ENCODE assay signal across 14 cellular contexts in genomic region chr2:98835831-98836385, GRCh38.
DNase-seq lines count a peak whose midpoint lies in the region; ATAC-seq and TF ChIP-seq lines count a peak whose summit lies in the region.
"Had no signal": no experiment of that assay in that cellular context is flagged by ENCODE, and none has a peak within 500 bp of the region (broad histone marks: within the 10 kb centered on the region; RNA-seq: fewer than 3 reads in every experiment).

No MANE protein-coding gene starts in this region.

- no peak for TF ChIP-seq POLR2A in erythroblast (IDR thresholded peaks at IDR 0.05; ENCODE audit: low read length)

- H3F3A ChIP-seq in PC-9 (ENCODE audit: insufficient read depth, low read depth): peaks cover 20% of the 10 kb centered on the region; the same call in 1 of the 2 replicates

- H3K9me3 ChIP-seq in PC-9 (ENCODE audit: insufficient read depth, low read depth): no peaks in the 10 kb centered on the region; the same call in 1 of the 2 replicates
- H3K9me3 ChIP-seq: gastrocnemius medialis, left lung had no signal

- H3K27ac ChIP-seq in PC-9: no peak overlapping the region
- H3K27ac ChIP-seq: 22Rv1, gastrocnemius medialis had no signal

- H3K9me3 Mint-ChIP-seq in T-helper 2 cell treated with Interferon-gamma antibody and Interleukin-4, amounts not matched to agents 5 μg/mL and 100 μg/mL, for 36 hours: no peaks in the 10 kb centered on the region
- no peaks in the 10 kb centered on the region for H3K9me3 Mint-ChIP-seq in activated naive CD4-positive, alpha-beta T cell treated with anti-CD3 and anti-CD28 coated beads, Interleukin-2, amount 50 U/mL, for 72 hours

- no peak overlapping the region for H2AFZ ChIP-seq in PC-9

- peak; percentile 79 to 86 for ATAC-seq in activated naive CD4-positive, alpha-beta T cell treated with anti-CD3 and anti-CD28 coated beads, Interleukin-2, amount 50 U/mL, for 72 hours
- ATAC-seq: gastrocnemius medialis, left lung had no signal

- no peaks in the 10 kb centered on the region for H3K27me3 ChIP-seq in PC-9 (ENCODE audit: insufficient read depth, low read depth)
- H3K27me3 ChIP-seq: gastrocnemius medialis, left lung had no signal

- no peaks in the 10 kb centered on the region for H4K20me1 ChIP-seq in PC-9 (ENCODE audit: insufficient read depth)

- H3K4me1 Mint-ChIP-seq in T-helper 2 cell treated with Interferon-gamma antibody and Interleukin-4, amounts not matched to agents 5 μg/mL and 100 μg/mL, for 36 hours (ENCODE audit: low read depth): peaks cover 45% of the 10 kb centered on the region

- H3K4me3 ChIP-seq in PC-9: no peak overlapping the region
- H3K4me3 ChIP-seq: gastrocnemius medialis, left lung had no signal

- POLR2A ChIA-PET in PC-9 (lab: Charles Lee; ENCODE audit: unreplicated experiment): no interaction called here

- no peaks in the 10 kb centered on the region for H3K79me2 ChIP-seq in PC-9 (ENCODE audit: low read depth)

- peaks cover 12% of the 10 kb centered on the region for H3K27me3 Mint-ChIP-seq in T-helper 2 cell treated with Interferon-gamma antibody and Interleukin-4, amounts not matched to agents 5 μg/mL and 100 μg/mL, for 36 hours (ENCODE audit: low read depth)

- peak overlapping the region; percentile 88 for H3K27ac Mint-ChIP-seq in T-helper 2 cell treated with Interferon-gamma antibody and Interleukin-4, amounts not matched to agents 5 μg/mL and 100 μg/mL, for 36 hours
- H3K27ac Mint-ChIP-seq in activated naive CD4-positive, alpha-beta T cell treated with anti-CD3 and anti-CD28 coated beads, Interleukin-2, amount 50 U/mL, for 72 hours: peak overlapping the region; percentile 7 to 93

- peaks cover 7% of the 10 kb centered on the region; the same call in 1 of the 2 replicates for H3K36me3 ChIP-seq in PC-9 (ENCODE audit: low read depth)
- H3K36me3 ChIP-seq: gastrocnemius medialis, left lung had no signal

- no TSS peak for BruUV-seq in PC-9 (replicated peaks; lab: Mats Ljungman, UMichigan)

- CTCF ChIA-PET in PC-9 (lab: Charles Lee): no interaction called here

- peaks cover 25% of the 10 kb centered on the region for H3K4me1 ChIP-seq in PC-9 (replicated peaks; ENCODE audit: insufficient read depth)
- H3K4me1 ChIP-seq: gastrocnemius medialis had no signal

- no peak for TF ChIP-seq CTCF in PC-9 (conservative IDR thresholded peaks at IDR 0.05)

- H3K9me2 ChIP-seq in PC-9 (ENCODE audit: insufficient read depth): no peaks in the 10 kb centered on the region

- peak; percentile 10 for DNase-seq in NCI-H146 (lab: John Stamatoyannopoulos, UW)
- DNase-seq in NCI-H146 treated with DMSO at 0.1 percent for 48 hours (lab: John Stamatoyannopoulos, UW; ENCODE audit: unreplicated experiment): no peak
- DNase-seq in T-helper 2 cell treated with Interferon-gamma antibody and Interleukin-4, amounts not matched to agents 5 μg/mL and 100 μg/mL, for 36 hours (ENCODE audit: low spot score): no peak
- peak in 1 of 2 donors; percentile 38 for DNase-seq in activated naive CD4-positive, alpha-beta T cell treated with anti-CD3 and anti-CD28 coated beads, Interleukin-2, amount 50 U/mL, for 72 hours (ENCODE audit: low spot score in 2 of 2)
- DNase-seq in stimulated activated CD4-positive, alpha-beta T cell treated with anti-CD3 and anti-CD28 coated beads, TNF-alpha, amount 100 ng/mL, for 1 hour (ENCODE audit: low read depth in 3 of 3, low spot score in 1 of 3): peak in 2 of 3 donors; percentile 19 to 27
- DNase-seq in globus pallidus (ENCODE audit: low spot score): no peak
- DNase-seq in PC-9: no peak
- no peak for DNase-seq in erythroblast (lab: John Stamatoyannopoulos, UW)
- DNase-seq: cerebellar nuclear complex, gastrocnemius medialis, left lung, NCI-H1417, OCI-M1 had no signal

- intact Hi-C loops in PC-9 (cut with micrococcal nuclease; ENCODE audit: unreplicated experiment): loop anchor here (2.0 to 5.0 kb wide), 3 partner anchors 33 to 424 kb away; partner anchors contain the start of gene MGAT4A

- no peak overlapping the region for H3K4me2 ChIP-seq in PC-9

- H3K4me3 Mint-ChIP-seq in T-helper 2 cell treated with Interferon-gamma antibody and Interleukin-4, amounts not matched to agents 5 μg/mL and 100 μg/mL, for 36 hours: peak overlapping the region; percentile 71

- H3K36me3 Mint-ChIP-seq in T-helper 2 cell treated with Interferon-gamma antibody and Interleukin-4, amounts not matched to agents 5 μg/mL and 100 μg/mL, for 36 hours (ENCODE audit: low read depth): no peaks in the 10 kb centered on the region
- H3K36me3 Mint-ChIP-seq in activated naive CD4-positive, alpha-beta T cell treated with anti-CD3 and anti-CD28 coated beads, Interleukin-2, amount 50 U/mL, for 72 hours: no peaks in the 10 kb centered on the region

Comparison
In these comparisons a context has a peak if more than half of its experiments do, and no peak if none do; other contexts are left out.
1. DNase-seq: peak in NCI-H146 (single experiment) and stimulated activated CD4-positive, alpha-beta T cell treated with anti-CD3 and anti-CD28 coated beads, TNF-alpha, amount 100 ng/mL, for 1 hour (2 of 3); none in NCI-H146 treated with DMSO at 0.1 percent for 48 hours (single experiment), T-helper 2 cell treated with Interferon-gamma antibody and Interleukin-4, amounts not matched to agents 5 μg/mL and 100 μg/mL, for 36 hours (single experiment), globus pallidus (single experiment), PC-9 (0 of 2) and erythroblast (0 of 2).